ENCODE assay signal across 12 cellular contexts in the genomic region with DNA sequence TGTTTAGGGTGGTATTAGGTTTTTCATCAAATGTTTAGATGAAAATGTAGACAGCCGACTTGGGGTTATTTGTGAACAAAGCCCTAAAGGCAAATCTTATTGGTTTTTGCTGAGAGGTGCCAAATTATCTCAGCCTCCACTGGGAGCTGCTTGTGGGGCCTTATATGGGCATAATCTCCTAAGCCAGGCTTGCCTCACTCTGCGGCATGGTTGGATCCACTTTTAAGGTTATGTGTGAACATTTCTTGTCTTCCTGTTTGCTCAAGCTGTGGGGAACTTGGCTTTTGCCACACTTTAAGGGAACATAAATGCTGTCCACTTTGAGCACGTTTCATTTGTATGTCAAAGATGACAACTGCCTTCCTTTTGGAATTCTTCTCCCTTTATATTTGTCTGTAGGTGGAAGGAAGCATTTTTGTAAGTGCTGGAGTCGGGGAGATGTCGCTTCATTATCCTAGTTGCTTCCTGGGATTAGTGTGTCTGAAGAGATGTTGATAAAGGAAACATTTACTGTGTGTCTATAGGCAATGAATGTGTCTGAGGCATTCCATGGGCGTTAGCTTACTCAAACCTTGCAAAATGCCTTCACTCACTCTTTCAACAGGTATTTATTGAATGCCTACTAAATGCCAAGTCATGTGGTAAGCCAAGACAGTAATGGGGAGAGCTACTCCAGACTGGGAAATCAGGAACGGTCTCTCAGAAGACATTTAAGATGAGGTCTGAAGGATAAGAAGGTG.
DNase-seq lines count a peak whose midpoint lies in the region; ATAC-seq, FAIRE-seq and TF ChIP-seq lines count a peak whose summit lies in the region.
"Had no signal": no experiment of that assay in that cellular context is flagged by ENCODE, and none has a peak within 500 bp of the region (broad histone marks: within the 10 kb centered on the region; RNA-seq: fewer than 3 reads in every experiment).

No MANE protein-coding gene starts in this region.

- H3K36me3 Mint-ChIP-seq in astrocyte (ENCODE audit: low read depth, unreplicated experiment), result no peaks in the 10 kb centered on the region
- no peaks in the 10 kb centered on the region for H3K36me3 Mint-ChIP-seq in activated CD4-positive, alpha-beta T cell treated with anti-CD3 and anti-CD28 coated beads for 36 hours (ENCODE audit: low read depth)
- H3K36me3 Mint-ChIP-seq: activated naive CD4-positive, alpha-beta T cell treated with anti-CD3 and anti-CD28 coated beads, Interleukin-2, amount 50 U/mL, for 72 hours had no signal

- no peak overlapping the region for H3K4me3 Mint-ChIP-seq in astrocyte (ENCODE audit: unreplicated experiment)
- no peak overlapping the region for H3K4me3 Mint-ChIP-seq in activated CD4-positive, alpha-beta T cell treated with anti-CD3 and anti-CD28 coated beads for 36 hours

- H2AFZ ChIP-seq in astrocyte (ENCODE audit: low read depth, low read length), result no peak overlapping the region
- no peak overlapping the region for H2AFZ ChIP-seq in hepatocyte

- H3K27ac ChIP-seq in astrocyte (ENCODE audit: low read depth, low read length), result no peak overlapping the region
- H3K27ac ChIP-seq in hepatocyte, result peak overlapping the region; percentile 6
- peak overlapping the region; percentile 84 to 92 for H3K27ac ChIP-seq in tibial artery

- H3K4me2 ChIP-seq in astrocyte (ENCODE audit: low read length), result no peak overlapping the region
- H3K4me2 ChIP-seq in hepatocyte, result no peak overlapping the region

- 44% methylated on average over 7 of the region's 7 CpGs for WGBS in hepatocyte (ENCODE audit: low lambda C conversion rate, missing lambda C conversion rate)

- H3K9me2 ChIP-seq in hepatocyte (replicated peaks; ENCODE audit: insufficient read depth), result no peaks in the 10 kb centered on the region

- H3K4me3 ChIP-seq in astrocyte (ENCODE audit: insufficient read depth, low read depth, low read length) (no peak overlapping the region), hepatocyte (no peak overlapping the region), tibial artery (no peak overlapping the region)

- POLR2A ChIA-PET in activated CD4-positive, alpha-beta T cell treated with anti-CD3 and anti-CD28 coated beads for 36 hours (lab: Charles Lee), result no interaction called here

- CTCF ChIA-PET in activated CD4-positive, alpha-beta T cell treated with anti-CD3 and anti-CD28 coated beads for 36 hours (lab: Charles Lee), result no interaction called here

- H3K79me2 ChIP-seq in astrocyte (ENCODE audit: insufficient read depth, low read length) (no peaks in the 10 kb centered on the region), hepatocyte (no peaks in the 10 kb centered on the region)

- DNase-seq in NCI-H82 (lab: John Stamatoyannopoulos, UW), result peak; percentile 37
- DNase-seq in NCI-H82 treated with DMSO at 0.1 percent for 48 hours (lab: John Stamatoyannopoulos, UW; ENCODE audit: unreplicated experiment), result no peak
- no peak for DNase-seq in astrocyte (ENCODE audit: low read depth)
- no peak for DNase-seq in hepatocyte (ENCODE audit: low spot score)
- peak; percentile 57 to 85 for DNase-seq in tibial artery
- DNase-seq in activated CD4-positive, alpha-beta T cell treated with anti-CD3 and anti-CD28 coated beads for 36 hours, result no peak
- DNase-seq in NCI-H510A treated with DMSO at 0.1 percent for 48 hours (lab: John Stamatoyannopoulos, UW), result no peak
- DNase-seq: activated CD4-positive, alpha-beta T cell treated with anti-CD3 and anti-CD28 coated beads for 48 hours; kidney glomerular epithelial cell had no signal

- H3K4me1 ChIP-seq in astrocyte (ENCODE audit: insufficient read depth, low read length) (peaks cover 15% of the 10 kb centered on the region), hepatocyte (ENCODE audit: insufficient read depth) (no peaks in the 10 kb centered on the region), tibial artery (peaks cover 0 to 57% (median 10%) of the 10 kb centered on the region in 4 donors)

- no peaks in the 10 kb centered on the region for H3K9me3 Mint-ChIP-seq in astrocyte (ENCODE audit: unreplicated experiment)
- no peaks in the 10 kb centered on the region for H3K9me3 Mint-ChIP-seq in activated CD4-positive, alpha-beta T cell treated with anti-CD3 and anti-CD28 coated beads for 36 hours (ENCODE audit: low read depth)
- H3K9me3 Mint-ChIP-seq: activated naive CD4-positive, alpha-beta T cell treated with anti-CD3 and anti-CD28 coated beads, Interleukin-2, amount 50 U/mL, for 72 hours had no signal

- H4K20me1 ChIP-seq in astrocyte (ENCODE audit: insufficient read depth, low read length) (no peaks in the 10 kb centered on the region), hepatocyte (ENCODE audit: insufficient read depth, poor library complexity, severe bottlenecking) (no peaks in the 10 kb centered on the region)

- peak; percentile 78 for FAIRE-seq in astrocyte (lab: Jason Lieb, UNC)

- intact Hi-C loops in tibial artery (cut with DNase I; ENCODE audit: low total_unique reads), result loop anchor here (10.0 kb wide), 1 partner anchor 81 kb away; the partner anchor contains the start of gene FHL1
- intact Hi-C loops in activated CD4-positive, alpha-beta T cell treated with anti-CD3 and anti-CD28 coated beads for 36 hours (cut with DNase I, micrococcal nuclease), result no loop called here

- no peak overlapping the region for H3K9ac ChIP-seq in astrocyte (ENCODE audit: low read length)

- no peaks in the 10 kb centered on the region for H3K27me3 ChIP-seq in astrocyte (ENCODE audit: insufficient read depth, low read length)
- no peaks in the 10 kb centered on the region for H3K27me3 ChIP-seq in hepatocyte
- no peaks in the 10 kb centered on the region for H3K27me3 ChIP-seq in tibial artery

- TF ChIP-seq CTCF in astrocyte (IDR thresholded peaks at IDR 0.05; ENCODE audit: insufficient read depth, low read depth, low read length) (no peak), hepatocyte (IDR thresholded peaks at IDR 0.05; ENCODE audit: poor library complexity) (no peak), tibial artery (IDR thresholded peaks at IDR 0.05) (no peak)

- H3K36me3 ChIP-seq in astrocyte (ENCODE audit: insufficient read depth, low read length), result no peaks in the 10 kb centered on the region
- no peaks in the 10 kb centered on the region for H3K36me3 ChIP-seq in hepatocyte (replicated peaks; ENCODE audit: insufficient read depth, low read depth)
- H3K36me3 ChIP-seq in tibial artery, result no peaks in the 10 kb centered on the region

- ATAC-seq in activated CD4-positive, alpha-beta T cell treated with anti-CD3 and anti-CD28 coated beads for 36 hours, result no peak
- no peak for ATAC-seq in HG03565 (IDR thresholded peaks at IDR 0.05; ENCODE audit: unreplicated experiment)
- ATAC-seq: activated naive CD4-positive, alpha-beta T cell treated with anti-CD3 and anti-CD28 coated beads, Interleukin-2, amount 50 U/mL, for 72 hours; HCT116 had no signal

- H3K27me3 Mint-ChIP-seq in astrocyte (ENCODE audit: low read depth, unreplicated experiment), result no peaks in the 10 kb centered on the region
- H3K27me3 Mint-ChIP-seq in activated CD4-positive, alpha-beta T cell treated with anti-CD3 and anti-CD28 coated beads for 36 hours, result no peaks in the 10 kb centered on the region

- peak overlapping the region; percentile 62 for H3K27ac Mint-ChIP-seq in astrocyte (ENCODE audit: unreplicated experiment)
- H3K27ac Mint-ChIP-seq in activated CD4-positive, alpha-beta T cell treated with anti-CD3 and anti-CD28 coated beads for 36 hours, result no peak overlapping the region

- peaks cover 19% of the 10 kb centered on the region for H3K4me1 Mint-ChIP-seq in astrocyte (ENCODE audit: low read depth, unreplicated experiment)
- peaks cover 18% of the 10 kb centered on the region for H3K4me1 Mint-ChIP-seq in activated CD4-positive, alpha-beta T cell treated with anti-CD3 and anti-CD28 coated beads for 36 hours

- H3K9me3 ChIP-seq in astrocyte (ENCODE audit: insufficient read depth, low read depth, low read length) (no peaks in the 10 kb centered on the region), hepatocyte (ENCODE audit: low read depth) (no peaks in the 10 kb centered on the region), tibial artery (no peaks in the 10 kb centered on the region)

Comparison
In these comparisons a context has a peak if more than half of its experiments do, and no peak if none do; other contexts are left out.
1. DNase-seq: peak in NCI-H82 (single experiment) and tibial artery (2 of 2); none in NCI-H82 treated with DMSO at 0.1 percent for 48 hours (single experiment), astrocyte (single experiment), hepatocyte (single experiment), activated CD4-positive, alpha-beta T cell treated with anti-CD3 and anti-CD28 coated beads for 36 hours (single experiment) and NCI-H510A treated with DMSO at 0.1 percent for 48 hours (single experiment).